Comparison of ENCODE assay signal across 12 cellular contexts in genomic region chr3:107794664-107795443, GRCh38.
DNase-seq lines count a peak whose midpoint lies in the region; ATAC-seq and TF ChIP-seq lines count a peak whose summit lies in the region.
"Had no signal": no experiment of that assay in that cellular context is flagged by ENCODE, and none has a peak within 500 bp of the region (broad histone marks: within the 10 kb centered on the region; RNA-seq: fewer than 3 reads in every experiment).

No MANE protein-coding gene starts in this region.

- no peak overlapping the region for H3K4me2 ChIP-seq in PC-9

- ATAC-seq in HG03025 (IDR thresholded peaks at IDR 0.05; ENCODE audit: low FRiP score, unreplicated experiment): no peak
- no peak for ATAC-seq in omental fat pad (ENCODE audit: low FRiP score)
- ATAC-seq in HG03469 (IDR thresholded peaks at IDR 0.05; ENCODE audit: unreplicated experiment): no peak

- no peak for TF ChIP-seq POLR2A in thyroid gland (IDR thresholded peaks at IDR 0.05)

- POLR2A ChIA-PET in PC-9 (lab: Charles Lee; ENCODE audit: unreplicated experiment): no interaction called here

- H3K9me3 ChIP-seq in PC-9 (ENCODE audit: insufficient read depth, low read depth) (no peaks in the 10 kb centered on the region), thyroid gland (no peaks in the 10 kb centered on the region)

- 79 to 90% methylated on average over 8 of the region's 8 CpGs for WGBS in thyroid gland, 2 donors

- H3K27me3 ChIP-seq in PC-9 (ENCODE audit: insufficient read depth, low read depth) (no peaks in the 10 kb centered on the region), thyroid gland (no peaks in the 10 kb centered on the region)

- H3K36me3 ChIP-seq in PC-9 (ENCODE audit: low read depth) (peaks cover 14% of the 10 kb centered on the region), thyroid gland (peaks cover 5 to 13% of the 10 kb centered on the region in 2 donors)

- H3K4me3 ChIP-seq in PC-9 (no peak overlapping the region), fibroblast of villous mesenchyme (ENCODE audit: low read depth, low read length) (no peak overlapping the region), thyroid gland (replicated peaks in 1 of 3) (no peak overlapping the region)

- no peak overlapping the region for H2AFZ ChIP-seq in PC-9

- H3K79me2 ChIP-seq in PC-9 (ENCODE audit: low read depth): no peaks in the 10 kb centered on the region

- BruUV-seq in PC-9 (replicated peaks; lab: Mats Ljungman, UMichigan): no TSS peak

- H4K20me1 ChIP-seq in PC-9 (ENCODE audit: insufficient read depth): no peaks in the 10 kb centered on the region; the same call in 1 of the 2 replicates

- intact Hi-C loops in PC-9 (cut with micrococcal nuclease; ENCODE audit: unreplicated experiment): loop anchor here (10.0 kb wide), 1 partner anchor 680 kb away; no protein-coding TSS in a partner anchor
- intact Hi-C loops in thyroid gland (cut with DNase I): no loop called here

- H3K9me2 ChIP-seq in PC-9 (ENCODE audit: insufficient read depth): no peaks in the 10 kb centered on the region

- TF ChIP-seq CTCF in PC-9 (conservative IDR thresholded peaks at IDR 0.05) (peak; percentile 55; the same call in 1 of the 2 replicates), fibroblast of villous mesenchyme (IDR thresholded peaks at IDR 0.05; ENCODE audit: insufficient read depth, low read depth, low read length) (peak; percentile 36), thyroid gland (IDR thresholded peaks at IDR 0.05) (peak in 1 of 6 experiments; percentile 8), omental fat pad (IDR thresholded peaks at IDR 0.05) (no peak)

- peaks cover 27% of the 10 kb centered on the region for H3K4me1 ChIP-seq in PC-9 (replicated peaks; ENCODE audit: insufficient read depth)
- peaks cover 16 to 20% of the 10 kb centered on the region in 2 donors for H3K4me1 ChIP-seq in thyroid gland

- H3K27ac ChIP-seq in PC-9: no peak overlapping the region
- H3K27ac ChIP-seq in thyroid gland: no peak overlapping the region

- H3F3A ChIP-seq in PC-9 (ENCODE audit: insufficient read depth, low read depth): peaks cover 6% of the 10 kb centered on the region; the same call in 1 of the 2 replicates

- peak; percentile 18 for DNase-seq in EH (ENCODE audit: low read depth)
- no peak for DNase-seq in PC-9
- peak; percentile 28 for DNase-seq in fibroblast of villous mesenchyme (ENCODE audit: low read depth)
- DNase-seq in pons (ENCODE audit: low spot score): peak; percentile 59
- no peak for DNase-seq in thyroid gland
- DNase-seq in omental fat pad (ENCODE audit: low spot score): no peak
- DNase-seq: immature natural killer cell; NCI-H1417 treated with DMSO at 0.1 percent for 48 hours; small intestine; stimulated activated naive CD4-positive, alpha-beta T cell treated with Interleukin-2 at 50 U/mL for 16 hours had no signal

- CTCF ChIA-PET in PC-9 (lab: Charles Lee): interaction anchor here (0.6 to 0.8 kb wide), 3 partner anchors 13 to 365 kb away, joined by 3 to 6 read pairs (median 4); no protein-coding TSS in a partner anchor

Comparison
In these comparisons a context has a peak if more than half of its experiments do, and no peak if none do; other contexts are left out.
1. DNase-seq: peak in EH (single experiment), fibroblast of villous mesenchyme (single experiment) and pons (single experiment); none in PC-9 (0 of 2), thyroid gland (0 of 2) and omental fat pad (single experiment).
2. CTCF ChIP-seq: peak in PC-9 (single experiment) and fibroblast of villous mesenchyme (single experiment); none in omental fat pad (0 of 3).